8 cellular contexts compared by ENCODE assay signal in the genomic region with DNA sequence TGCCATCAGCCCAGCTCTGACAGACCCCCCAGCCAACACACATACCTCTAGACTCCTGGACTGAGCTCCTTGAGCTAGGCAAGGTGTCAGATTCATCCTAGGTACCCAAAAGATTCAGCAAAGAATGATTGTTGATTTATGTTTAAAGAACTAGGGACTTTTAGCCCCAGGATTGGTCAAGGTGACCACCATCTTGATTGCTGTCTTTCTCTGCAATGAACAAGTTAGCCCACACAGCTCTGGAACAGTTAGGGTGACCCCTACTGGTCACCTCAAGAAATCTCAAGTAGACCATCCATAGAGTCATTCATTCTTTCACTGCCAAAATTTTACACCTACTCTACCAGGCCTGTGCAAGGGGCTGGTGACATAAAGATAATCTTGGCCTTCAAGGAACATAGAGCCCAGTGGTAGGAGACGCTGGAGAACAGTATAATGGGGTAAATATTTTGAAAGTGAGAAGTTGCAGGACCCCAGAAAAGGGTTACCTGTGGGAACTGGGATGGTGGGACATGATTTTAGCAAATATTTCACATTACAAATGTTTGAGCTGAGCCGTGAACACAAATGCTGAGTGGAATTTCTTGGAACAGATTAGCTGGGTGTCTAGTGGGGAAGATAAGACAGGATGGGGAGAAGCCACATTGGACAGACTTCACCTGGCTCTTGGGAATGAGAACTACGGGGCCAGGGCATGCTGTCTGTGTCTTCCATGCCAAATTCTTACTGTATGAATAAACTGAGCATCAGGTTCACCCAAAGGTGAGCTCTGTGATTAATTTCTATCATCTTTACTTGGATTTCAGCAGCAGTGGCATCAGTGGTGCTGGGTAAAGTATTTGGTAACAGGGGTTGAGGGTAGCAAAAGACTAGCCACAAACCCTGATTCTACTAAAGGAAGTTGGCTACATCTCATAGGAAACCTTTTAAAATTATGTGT. TPM values are rescaled to one million over a fixed set of nuclear protein-coding genes. Genes with fewer than 3 reads are reported as not detected.
DNase-seq lines count a peak whose midpoint lies in the region; ATAC-seq and TF ChIP-seq lines count a peak whose summit lies in the region.

No MANE protein-coding gene starts in this region.

- ATAC-seq in HG03280 (IDR thresholded peaks at IDR 0.05; ENCODE audit: unreplicated experiment) (peak; percentile 44), GM19397 (IDR thresholded peaks at IDR 0.05; ENCODE audit: unreplicated experiment) (no peak)

- no peaks in the 10 kb centered on the region for H3K79me2 ChIP-seq in OCI-LY1 (ENCODE audit: insufficient read depth, low read length)
- H3K79me2 ChIP-seq in smooth muscle cell (ENCODE audit: low read depth): no peaks in the 10 kb centered on the region

- H3K9ac ChIP-seq in OCI-LY1 (ENCODE audit: low read length) (no peak overlapping the region), smooth muscle cell (ENCODE audit: low read depth) (no peak overlapping the region)

- DNase-seq in 8988T: peak; percentile 32
- DNase-seq in GM10248 (ENCODE audit: extremely low spot score): peak; percentile 70
- DNase-seq in astrocyte of the hippocampus (ENCODE audit: low read depth, low spot score): peak; percentile 72
- DNase-seq in hippocampal formation (lab: John Stamatoyannopoulos, UW): peak; percentile 16 to 40
- DNase-seq in smooth muscle cell (lab: John Stamatoyannopoulos, UW; ENCODE audit: unreplicated experiment): no peak

- CTCF ChIA-PET in GM10248 (lab: Yijun Ruan, JAX): interaction anchor here (0.8 to 5.4 kb wide), 51 partner anchors 10 to 447 kb away, joined by 3 to 71 read pairs (median 5); partner anchors contain the start of genes AMPD3, IRAG1 and RNF141

- H3K9me2 ChIP-seq in OCI-LY1 (ENCODE audit: low read depth, low read length): no peaks in the 10 kb centered on the region

- TF ChIP-seq CTCF in GM10248 (IDR thresholded peaks at IDR 0.05; ENCODE audit: control extremely low read depth, extremely low read depth, low read depth, missing control alignments) (peak; percentile 54), OCI-LY1 (IDR thresholded peaks at IDR 0.05; ENCODE audit: low read length) (peak; percentile 85), smooth muscle cell (IDR thresholded peaks at IDR 0.05; ENCODE audit: borderline replicate concordance, insufficient read depth, poor library complexity, severe bottlenecking) (peak; percentile 64)

- 0 out of 2 replicates have a peak, but pooled peaks cover 3% of the 10 kb centered on the region for H3K27me3 ChIP-seq in OCI-LY1 (ENCODE audit: insufficient read depth, low read length)
- no peaks in the 10 kb centered on the region for H3K27me3 ChIP-seq in smooth muscle cell (ENCODE audit: low read depth)

- no peak overlapping the region for H3K4me3 ChIP-seq in OCI-LY1 (ENCODE audit: low read depth, low read length, poor library complexity, severe bottlenecking)
- no peak overlapping the region for H3K4me3 ChIP-seq in smooth muscle cell

- no peak overlapping the region for H3K27ac ChIP-seq in OCI-LY1 (ENCODE audit: low read depth, low read length, poor library complexity, severe bottlenecking)
- H3K27ac ChIP-seq in smooth muscle cell (ENCODE audit: low read depth): no peak overlapping the region

- no peaks in the 10 kb centered on the region for H3K4me1 ChIP-seq in OCI-LY1 (ENCODE audit: insufficient read depth, low read length, severe bottlenecking)
- peaks cover 14% of the 10 kb centered on the region for H3K4me1 ChIP-seq in smooth muscle cell (ENCODE audit: low read depth)

- POLR2A ChIA-PET in GM10248 (lab: Yijun Ruan, JAX): no interaction called here

- H3K36me3 ChIP-seq in OCI-LY1 (ENCODE audit: insufficient read depth, low read length) (no peaks in the 10 kb centered on the region), smooth muscle cell (ENCODE audit: low read depth) (no peaks in the 10 kb centered on the region)

- no peaks in the 10 kb centered on the region for H4K20me1 ChIP-seq in OCI-LY1 (ENCODE audit: insufficient read depth, low read length)
- H4K20me1 ChIP-seq in smooth muscle cell (ENCODE audit: low read depth): no peaks in the 10 kb centered on the region

- 75% methylated on average over 3 of the region's 3 CpGs for WGBS in smooth muscle cell (ENCODE audit: low lambda C conversion rate)

- H3K9me3 ChIP-seq in OCI-LY1 (ENCODE audit: low read length) (no peaks in the 10 kb centered on the region), smooth muscle cell (replicated peaks; ENCODE audit: low read depth) (no peaks in the 10 kb centered on the region)

- H2AFZ ChIP-seq in OCI-LY1 (ENCODE audit: low read length) (no peak overlapping the region), smooth muscle cell (ENCODE audit: low read depth) (no peak overlapping the region)

- H3K4me2 ChIP-seq in OCI-LY1 (ENCODE audit: low read length): no peak overlapping the region
- no peak overlapping the region for H3K4me2 ChIP-seq in smooth muscle cell

- H3F3A ChIP-seq in OCI-LY1 (ENCODE audit: insufficient read depth, low read length) (no peaks in the 10 kb centered on the region), smooth muscle cell (ENCODE audit: low read depth) (peaks cover 7% of the 10 kb centered on the region)

RNA-seq across cellular contexts. Expression of gene IRAG1, which starts 39.1 kb away (rescaled TPM):
- total RNA-seq in smooth muscle cell: 4.1 and 4.4 TPM in 2 replicates
- 2.5 and 2.9 TPM in 2 replicates for polyA plus RNA-seq in smooth muscle cell
